Comparison of ENCODE assay signal across 15 cellular contexts in genomic region chr6:156449569-156449968, GRCh38.
"Had no signal": no experiment of that assay in that cellular context is flagged by ENCODE, and none has a peak within 500 bp of the region (broad histone marks: within the 10 kb centered on the region; RNA-seq: fewer than 3 reads in every experiment).

No MANE protein-coding gene starts in this region.

- H3K27ac ChIP-seq: cardiac muscle cell, coronary artery, gastroesophageal sphincter, neural progenitor cell, ovary, transverse colon had no signal

- H3K4me2 ChIP-seq: neural progenitor cell had no signal

- H3K9me3 ChIP-seq: gastroesophageal sphincter, ovary, transverse colon had no signal

- H3K9me3 Mint-ChIP-seq: activated CD4-positive, alpha-beta memory T cell treated with anti-CD3 and anti-CD28 coated beads, Interleukin-2, amount 10 ng/mL, durations not matched to agents 7 days and 5 days; neural progenitor cell; stimulated activated effector memory CD8-positive, alpha-beta T cell treated with anti-CD3 and anti-CD28 coated beads, Interleukin-12 subunit alpha, Interleukin-12 subunit beta, amount 100 ng/mL, for 72 hours had no signal

- H2AFZ ChIP-seq: neural progenitor cell had no signal

- ATAC-seq: activated T-cell treated with anti-CD3 and anti-CD28 coated beads, Interleukin-2, amount 50 U/mL, for 72 hours; gastroesophageal sphincter; stimulated activated effector memory CD8-positive, alpha-beta T cell treated with anti-CD3 and anti-CD28 coated beads, Interleukin-12 subunit alpha, Interleukin-12 subunit beta, amount 100 ng/mL, for 72 hours had no signal

- H3K27me3 Mint-ChIP-seq: activated CD4-positive, alpha-beta memory T cell treated with anti-CD3 and anti-CD28 coated beads, Interleukin-2, amount 10 ng/mL, durations not matched to agents 7 days and 5 days had no signal

- H3K4me3 Mint-ChIP-seq: activated CD4-positive, alpha-beta memory T cell treated with anti-CD3 and anti-CD28 coated beads, Interleukin-2, amount 10 ng/mL, durations not matched to agents 7 days and 5 days; activated naive CD8-positive, alpha-beta T cell treated with anti-CD3 and anti-CD28 coated beads, Interleukin-2, amount 10 ng/mL, durations not matched to agents 7 days and 5 days; activated T-cell treated with anti-CD3 and anti-CD28 coated beads, Interleukin-2, amount 50 U/mL, for 72 hours; neural progenitor cell; stimulated activated effector memory CD8-positive, alpha-beta T cell treated with anti-CD3 and anti-CD28 coated beads, Interleukin-12 subunit alpha, Interleukin-12 subunit beta, amount 100 ng/mL, for 72 hours had no signal

- H3K9ac ChIP-seq: neural progenitor cell had no signal

- H3K27me3 ChIP-seq: cardiac muscle cell, gastroesophageal sphincter, neural progenitor cell, ovary, transverse colon had no signal

- H3K36me3 Mint-ChIP-seq: neural progenitor cell; stimulated activated effector memory CD8-positive, alpha-beta T cell treated with anti-CD3 and anti-CD28 coated beads, Interleukin-12 subunit alpha, Interleukin-12 subunit beta, amount 100 ng/mL, for 72 hours had no signal

- H3K27ac Mint-ChIP-seq: activated CD4-positive, alpha-beta memory T cell treated with anti-CD3 and anti-CD28 coated beads, Interleukin-2, amount 10 ng/mL, durations not matched to agents 7 days and 5 days; activated naive CD8-positive, alpha-beta T cell treated with anti-CD3 and anti-CD28 coated beads, Interleukin-2, amount 10 ng/mL, durations not matched to agents 7 days and 5 days; activated T-cell treated with anti-CD3 and anti-CD28 coated beads, Interleukin-2, amount 50 U/mL, for 72 hours; neural progenitor cell; stimulated activated effector memory CD8-positive, alpha-beta T cell treated with anti-CD3 and anti-CD28 coated beads, Interleukin-12 subunit alpha, Interleukin-12 subunit beta, amount 100 ng/mL, for 72 hours had no signal

- H3K36me3 ChIP-seq: cardiac muscle cell, gastroesophageal sphincter, neural progenitor cell, ovary, transverse colon had no signal

- H3K4me3 ChIP-seq: cardiac muscle cell, coronary artery, gastroesophageal sphincter, neural progenitor cell, ovary, transverse colon had no signal

- H3K4me1 ChIP-seq: gastroesophageal sphincter, neural progenitor cell had no signal

- DNase-seq: activated CD4-positive, alpha-beta memory T cell treated with anti-CD3 and anti-CD28 coated beads, Interleukin-2, amount 10 ng/mL, durations not matched to agents 7 days and 5 days; activated CD8-positive, alpha-beta memory T cell treated with anti-CD3 and anti-CD28 coated beads, Interleukin-2, amount 50 U/mL, for 4 hours; activated naive CD8-positive, alpha-beta T cell treated with anti-CD3 and anti-CD28 coated beads, Interleukin-2, amount 10 ng/mL, durations not matched to agents 7 days and 5 days; activated T-cell treated with anti-CD3 and anti-CD28 coated beads, Interleukin-2, amount 50 U/mL, for 72 hours; aorta; effector CD4-positive, alpha-beta T cell; ovary; SW 1271; T-helper 9 cell; transverse colon had no signal

- H3K4me1 Mint-ChIP-seq: activated CD4-positive, alpha-beta memory T cell treated with anti-CD3 and anti-CD28 coated beads, Interleukin-2, amount 10 ng/mL, durations not matched to agents 7 days and 5 days; neural progenitor cell; stimulated activated effector memory CD8-positive, alpha-beta T cell treated with anti-CD3 and anti-CD28 coated beads, Interleukin-12 subunit alpha, Interleukin-12 subunit beta, amount 100 ng/mL, for 72 hours had no signal
